In the genomic region with DNA sequence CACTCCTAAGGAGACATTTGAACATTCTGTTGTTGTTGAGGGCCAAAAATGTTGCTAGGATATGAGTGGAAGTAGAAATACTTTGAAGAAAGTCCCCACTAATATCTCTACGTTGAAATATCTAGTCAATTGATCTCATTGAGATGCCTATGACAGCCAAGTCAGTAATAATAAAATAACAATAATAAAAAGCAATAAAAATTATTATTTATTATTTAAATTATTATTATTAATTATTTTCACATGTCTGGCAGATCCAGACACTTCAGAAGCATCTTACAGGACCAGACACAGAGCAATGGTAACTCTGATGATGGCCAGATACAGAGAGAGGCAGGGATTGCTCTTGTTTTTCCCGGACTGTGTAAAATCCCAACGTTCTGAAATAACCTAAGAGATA, we compare ENCODE assay signal across 30 cellular contexts.
DNase-seq lines count a peak whose midpoint lies in the region; ATAC-seq, FAIRE-seq and TF ChIP-seq lines count a peak whose summit lies in the region.
"Had no signal": no experiment of that assay in that cellular context is flagged by ENCODE, and none has a peak within 500 bp of the region (broad histone marks: within the 10 kb centered on the region; RNA-seq: fewer than 3 reads in every experiment).

No MANE protein-coding gene starts in this region.

- no peaks in the 10 kb centered on the region for H3K9me3 ChIP-seq in HepG2 (ENCODE audit: low read length)
- no peaks in the 10 kb centered on the region for H3K9me3 ChIP-seq in right lobe of liver
- no peaks in the 10 kb centered on the region for H3K9me3 ChIP-seq in smooth muscle cell (replicated peaks; ENCODE audit: low read depth)
- no peaks in the 10 kb centered on the region for H3K9me3 ChIP-seq in suprapubic skin
- H3K9me3 ChIP-seq: BLaER1 had no signal

- in situ Hi-C loops in HepG2 (cut with HindIII; ENCODE audit: extremely low pct_ligation_motif_present, low pct_unique_long_range_greater_than_20kb): no loop called here

- TF ChIP-seq POLR2A in HepG2 (IDR thresholded peaks at IDR 0.05; ENCODE audit: insufficient read depth in 1 of 2, low read depth in 2 of 2, low read length in 2 of 2) (no peak), right lobe of liver (IDR thresholded peaks at IDR 0.05) (no peak), suprapubic skin (IDR thresholded peaks at IDR 0.05) (no peak)

- H3K36me3 ChIP-seq in HepG2 (replicated peaks in 1 of 2; ENCODE audit: control insufficient read depth in 1 of 2, insufficient read depth in 2 of 2, low read length in 2 of 2): no peaks in the 10 kb centered on the region
- no peaks in the 10 kb centered on the region for H3K36me3 ChIP-seq in right lobe of liver
- H3K36me3 ChIP-seq in smooth muscle cell (ENCODE audit: low read depth): no peaks in the 10 kb centered on the region
- no peaks in the 10 kb centered on the region for H3K36me3 ChIP-seq in suprapubic skin
- H3K36me3 ChIP-seq: BE2C, BLaER1 had no signal

- H3K4me2 ChIP-seq in HepG2 (ENCODE audit: low read depth, low read length) (no peak overlapping the region), smooth muscle cell (no peak overlapping the region)
- H3K4me2 ChIP-seq: BLaER1 had no signal

- no peak overlapping the region for H3K4me3 Mint-ChIP-seq in WTC11
- H3K4me3 Mint-ChIP-seq: CD14-positive monocyte; CD4-positive, alpha-beta memory T cell; CD4-positive, CD25-positive, alpha-beta regulatory T cell; CD8-positive, alpha-beta memory T cell had no signal

- no peak for DNase-seq in HepG2 (ENCODE audit: low spot score)
- no peak for DNase-seq in right lobe of liver
- DNase-seq in WTC11 (ENCODE audit: low spot score): no peak
- no peak for DNase-seq in smooth muscle cell (lab: John Stamatoyannopoulos, UW; ENCODE audit: unreplicated experiment)
- no peak for DNase-seq in suprapubic skin (ENCODE audit: low spot score in 2 of 2)
- DNase-seq in activated CD4-positive, alpha-beta T cell treated with anti-CD3 and anti-CD28 coated beads, Interleukin-2, amount 50 U/mL, for 1 hour: no peak
- no peak for DNase-seq in T-helper 1 cell
- DNase-seq: 8988T; ACHN; BE2C; C1 segment of cervical spinal cord; CD4-positive, alpha-beta memory T cell; CD4-positive, CD25-positive, alpha-beta regulatory T cell; CD8-positive, alpha-beta memory T cell; COR-L47; DMS 273 treated with DMSO at 0.1 percent for 48 hours; DMS153; DMS53; DMS79; DND-41; EL; GDM1 had no signal

- POLR2A ChIA-PET in HepG2 (lab: Yijun Ruan, JAX): no interaction called here
- POLR2A ChIA-PET in WTC11 (lab: Charles Lee): no interaction called here

- WGBS in HepG2 (ENCODE audit: low lambda C conversion rate): 71% methylated on average over 3 of the region's 3 CpGs
- 53% methylated on average over 3 of the region's 3 CpGs for WGBS in right lobe of liver (ENCODE audit: insufficient coverage, low coverage, low lambda C conversion rate, missing lambda C conversion rate)
- 71% methylated on average over 3 of the region's 3 CpGs for WGBS in smooth muscle cell (ENCODE audit: low lambda C conversion rate)
- 85% methylated on average over 3 of the region's 3 CpGs for WGBS in suprapubic skin

- BruUV-seq in HepG2 (replicated peaks; lab: Mats Ljungman, UMichigan): no TSS peak

- H3F3A ChIP-seq in smooth muscle cell (ENCODE audit: low read depth): no peaks in the 10 kb centered on the region

- H3K27me3 ChIP-seq in HepG2 (ENCODE audit: control insufficient read depth in 1 of 2, insufficient read depth in 2 of 2, low read length in 2 of 2): no peaks in the 10 kb centered on the region; a peak in 1 of 5 replicates
- H3K27me3 ChIP-seq in right lobe of liver: no peaks in the 10 kb centered on the region
- H3K27me3 ChIP-seq in smooth muscle cell (ENCODE audit: low read depth): no peaks in the 10 kb centered on the region
- no peaks in the 10 kb centered on the region for H3K27me3 ChIP-seq in suprapubic skin
- H3K27me3 ChIP-seq: BE2C, BLaER1 had no signal

- peaks cover 16% of the 10 kb centered on the region for H3K9me3 Mint-ChIP-seq in WTC11

- TF ChIP-seq RAD21 in HepG2 (CRISPR knock-in tag; IDR thresholded peaks at IDR 0.05): no peak

- H3K79me2 ChIP-seq in HepG2 (ENCODE audit: insufficient read depth, low read length): no peaks in the 10 kb centered on the region
- H3K79me2 ChIP-seq in smooth muscle cell (ENCODE audit: low read depth): no peaks in the 10 kb centered on the region

- H4K20me1 ChIP-seq in HepG2 (ENCODE audit: insufficient read depth, low read length) (no peaks in the 10 kb centered on the region), smooth muscle cell (ENCODE audit: low read depth) (no peaks in the 10 kb centered on the region)
- H4K20me1 ChIP-seq: BLaER1 had no signal

- H3K9ac ChIP-seq in HepG2 (ENCODE audit: insufficient read depth, low read depth, low read length): no peak overlapping the region
- no peak overlapping the region for H3K9ac ChIP-seq in smooth muscle cell (ENCODE audit: low read depth)
- H3K9ac ChIP-seq: BLaER1 had no signal

- peaks cover 11% of the 10 kb centered on the region; the same call in 1 of the 2 replicates for H3K4me1 Mint-ChIP-seq in WTC11
- H3K4me1 Mint-ChIP-seq: CD14-positive monocyte; CD4-positive, CD25-positive, alpha-beta regulatory T cell; CD8-positive, alpha-beta memory T cell had no signal

- H3K4me1 ChIP-seq in HepG2 (ENCODE audit: insufficient read depth, low read length) (peaks cover 59% of the 10 kb centered on the region), right lobe of liver (no peaks in the 10 kb centered on the region), smooth muscle cell (ENCODE audit: low read depth) (no peaks in the 10 kb centered on the region), suprapubic skin (peaks cover 5% of the 10 kb centered on the region)
- H3K4me1 ChIP-seq: BE2C, BLaER1 had no signal

- ATAC-seq in HepG2: no peak
- no peak for ATAC-seq in right lobe of liver
- ATAC-seq in WTC11: no peak
- ATAC-seq in GM18520 (IDR thresholded peaks at IDR 0.05; ENCODE audit: unreplicated experiment): no peak
- ATAC-seq: GM12878 had no signal

- H3K27ac Mint-ChIP-seq in WTC11: no peak overlapping the region
- H3K27ac Mint-ChIP-seq: CD14-positive monocyte; CD4-positive, alpha-beta memory T cell; CD4-positive, CD25-positive, alpha-beta regulatory T cell; CD8-positive, alpha-beta memory T cell had no signal

- TF ChIP-seq EP300 in HepG2 (IDR thresholded peaks at IDR 0.05; ENCODE audit: low read depth in 2 of 2, low read length in 2 of 2): no peak
- TF ChIP-seq EP300 in HepG2 (CRISPR knock-in tag; IDR thresholded peaks at IDR 0.05; ENCODE audit: borderline replicate concordance): no peak
- TF ChIP-seq EP300 in suprapubic skin (IDR thresholded peaks at IDR 0.05): no peak

- H3K27ac ChIP-seq in HepG2 (ENCODE audit: extremely low read length, insufficient read depth, low read length) (peak overlapping the region; percentile 39), right lobe of liver (no peak overlapping the region), smooth muscle cell (ENCODE audit: low read depth) (no peak overlapping the region), suprapubic skin (peak overlapping the region; percentile 41)
- H3K27ac ChIP-seq: BLaER1 had no signal

- FAIRE-seq in HepG2 (lab: Jason Lieb, UNC): no peak
- FAIRE-seq: A204.1, GM12878, GM12892, GM18507, GM19239 had no signal

- no peaks in the 10 kb centered on the region for H3K27me3 Mint-ChIP-seq in WTC11 (ENCODE audit: low read depth)

- CTCF ChIA-PET in HepG2 (lab: Yijun Ruan, JAX; ENCODE audit: low intra/inter-chr PET ratio, low total read pairs): no interaction called here
- CTCF ChIA-PET in WTC11 (lab: Charles Lee): no interaction called here

- intact Hi-C loops in HepG2 (cut with micrococcal nuclease; ENCODE audit: unreplicated experiment) (loop anchor here (5.0 kb wide), 1 partner anchor 145 kb away; a partner anchor contains a TSS), right lobe of liver (cut with DNase I) (no loop called here)

- peaks cover 14% of the 10 kb centered on the region for H3K36me3 Mint-ChIP-seq in WTC11
- H3K36me3 Mint-ChIP-seq: CD14-positive monocyte; CD4-positive, alpha-beta memory T cell; CD4-positive, CD25-positive, alpha-beta regulatory T cell; CD8-positive, alpha-beta memory T cell had no signal

- H2AFZ ChIP-seq in HepG2 (ENCODE audit: low read length) (no peak overlapping the region), smooth muscle cell (ENCODE audit: low read depth) (peak overlapping the region; percentile 45)

- no peak overlapping the region for H3K4me3 ChIP-seq in HepG2 (replicated peaks in 1 of 3; ENCODE audit: insufficient read depth in 1 of 3, low read depth in 2 of 3, low read length in 3 of 3)
- H3K4me3 ChIP-seq in right lobe of liver: no peak overlapping the region
- H3K4me3 ChIP-seq in smooth muscle cell: no peak overlapping the region
- H3K4me3 ChIP-seq in suprapubic skin: no peak overlapping the region
- H3K4me3 ChIP-seq: BLaER1, GM12878 had no signal

- TF ChIP-seq CTCF in HepG2 (CRISPR knock-in tag; IDR thresholded peaks at IDR 0.05): no peak
- TF ChIP-seq CTCF in right lobe of liver (IDR thresholded peaks at IDR 0.05): no peak
- no peak for TF ChIP-seq CTCF in WTC11 (IDR thresholded peaks at IDR 0.05)
- TF ChIP-seq CTCF in smooth muscle cell (IDR thresholded peaks at IDR 0.05; ENCODE audit: borderline replicate concordance, insufficient read depth, poor library complexity, severe bottlenecking): no peak
- no peak for TF ChIP-seq CTCF in suprapubic skin (IDR thresholded peaks at IDR 0.05)

TF ChIP-seq in WTC11, 78 proteins besides CTCF, POLR2A, EP300 and RAD21:
- TF ChIP-seq HMGA2 (CRISPR knock-in tag; IDR thresholded peaks at IDR 0.05): peak; percentile 91
- TF ChIP-seq NR1H2 (CRISPR knock-in tag; IDR thresholded peaks at IDR 0.05): no peak

Comparison
In these comparisons a context has a peak if more than half of its experiments do, and no peak if none do; other contexts are left out.
1. H3K27ac ChIP-seq: peak in HepG2 (single experiment) and suprapubic skin (single experiment); none in right lobe of liver (0 of 3) and smooth muscle cell (single experiment).